Comparison of ENCODE assay signal across 9 cellular contexts in the genomic region with DNA sequence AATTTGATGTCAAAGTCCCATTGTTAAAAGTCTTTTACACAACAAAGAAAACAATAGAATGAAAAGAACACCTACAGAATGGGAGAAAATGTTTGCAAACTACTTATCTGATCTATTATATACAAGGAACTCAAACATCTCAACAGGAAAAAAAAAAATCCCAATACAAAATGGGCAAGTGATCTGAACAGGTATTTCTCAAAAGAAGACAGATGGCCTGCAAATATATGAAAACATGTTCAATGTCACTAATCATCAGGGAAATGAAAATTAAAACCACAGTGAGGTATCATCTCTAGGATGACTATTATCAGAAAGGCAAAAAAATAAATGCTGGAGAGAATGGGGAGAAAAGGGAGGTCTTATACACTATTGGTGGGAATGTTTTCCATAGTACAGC.
"Had no signal": no experiment of that assay in that cellular context is flagged by ENCODE, and none has a peak within 500 bp of the region (broad histone marks: within the 10 kb centered on the region; RNA-seq: fewer than 3 reads in every experiment).

No MANE protein-coding gene starts in this region.

- FAIRE-seq: H1, H54, HTR-8/SVneo, K562 had no signal

- H3K4me3 Mint-ChIP-seq: GM23338, H9 had no signal

- H3K4me3 ChIP-seq: GM23338, K562 had no signal

- DNase-seq: H9, HCEC 1CT, IMR-90, KG1 had no signal

- H3K4me2 ChIP-seq: GM23338 had no signal

- H3K27ac Mint-ChIP-seq: GM23338, H9 had no signal

- ATAC-seq: GM23338, K562 had no signal
